Comparison of ENCODE assay signal across 8 cellular contexts in the genomic region with DNA sequence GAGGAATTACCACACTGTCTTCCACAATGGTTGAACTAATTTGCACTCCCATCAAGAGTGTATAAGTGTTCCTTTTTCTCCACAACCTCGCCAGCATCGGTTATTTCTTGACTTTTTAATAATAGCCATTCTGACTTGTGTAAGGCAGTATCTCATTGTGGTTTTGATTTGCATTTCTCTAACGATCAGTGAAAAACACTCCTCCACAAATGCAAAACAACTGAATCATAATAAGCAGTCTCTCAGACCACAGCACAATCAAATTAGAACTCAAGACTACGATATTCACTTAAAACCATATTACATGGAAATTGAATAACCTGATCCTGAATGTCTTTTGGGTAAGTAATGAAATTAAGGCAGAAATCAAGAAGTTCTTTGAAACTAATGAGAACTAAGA.
"Had no signal": no experiment of that assay in that cellular context is flagged by ENCODE, and none has a peak within 500 bp of the region (broad histone marks: within the 10 kb centered on the region; RNA-seq: fewer than 3 reads in every experiment).

No MANE protein-coding gene starts in this region.

- DNase-seq: GM23248, GOT3, H7, HFFc6, Karpas-422, KBM-7 had no signal

- ATAC-seq: HCT116, HepG2 had no signal
